In the genomic region with DNA sequence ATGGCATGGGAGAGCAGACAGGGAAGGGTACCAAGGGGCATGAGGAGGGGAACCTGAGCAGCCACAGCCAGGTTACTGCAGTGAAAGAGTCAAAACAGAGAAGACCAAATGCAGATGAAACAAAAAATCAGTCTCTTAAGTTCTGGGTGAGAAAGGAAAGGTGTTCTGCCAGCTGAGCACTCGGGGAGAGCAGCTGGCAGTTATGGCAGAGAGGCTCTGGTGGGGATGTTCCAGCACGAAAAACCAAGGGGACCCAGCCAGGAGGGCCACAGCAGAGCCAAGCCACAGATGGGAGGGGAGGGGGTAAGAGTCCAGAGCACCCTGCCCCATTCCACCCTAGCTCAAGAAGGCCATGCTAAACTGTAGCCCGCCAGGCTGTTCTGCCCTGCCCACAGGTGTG, we compare ENCODE assay signal across 22 cellular contexts. TPM values are rescaled to one million over a fixed set of nuclear protein-coding genes. Genes with fewer than 3 reads are reported as not detected.
DNase-seq lines count a peak whose midpoint lies in the region; ATAC-seq, FAIRE-seq and TF ChIP-seq lines count a peak whose summit lies in the region.
"Had no signal": no experiment of that assay in that cellular context is flagged by ENCODE, and none has a peak within 500 bp of the region (broad histone marks: within the 10 kb centered on the region; RNA-seq: fewer than 3 reads in every experiment).

No MANE protein-coding gene starts in this region.

- H3K4me3 ChIP-seq in HepG2 (replicated peaks in 1 of 3; ENCODE audit: insufficient read depth in 1 of 3, low read depth in 2 of 3, low read length in 3 of 3) (no peak overlapping the region), right lobe of liver (no peak overlapping the region)
- H3K4me3 ChIP-seq: thoracic aorta had no signal

- TF ChIP-seq POLR2A in HepG2 (IDR thresholded peaks at IDR 0.05; ENCODE audit: insufficient read depth in 1 of 2, low read depth in 2 of 2, low read length in 2 of 2) (no peak), right lobe of liver (IDR thresholded peaks at IDR 0.05) (no peak), erythroblast (IDR thresholded peaks at IDR 0.05; ENCODE audit: low read length) (no peak)

- H3K27ac ChIP-seq in HepG2 (ENCODE audit: extremely low read length, insufficient read depth, low read length) (no peak overlapping the region), right lobe of liver (no peak overlapping the region)
- H3K27ac ChIP-seq: thoracic aorta had no signal

- peaks cover 19% of the 10 kb centered on the region for H3K36me3 Mint-ChIP-seq in activated naive CD8-positive, alpha-beta T cell treated with anti-CD3 and anti-CD28 coated beads, Interleukin-2, amount 10 ng/mL, durations not matched to agents 7 days and 5 days
- peaks cover 31 to 60% (median 39%) of the 10 kb centered on the region in 3 donors for H3K36me3 Mint-ChIP-seq in immature natural killer cell
- peaks cover 42 to 72% of the 10 kb centered on the region in 2 donors for H3K36me3 Mint-ChIP-seq in stimulated activated naive B cell treated with anti-CD40 and anti-IgM and Interleukin-4, amounts not matched to agents 10 μg/mL and 1 μg/mL and 100 μg/mL, for 72 hours

- H3K4me1 Mint-ChIP-seq in activated naive CD8-positive, alpha-beta T cell treated with anti-CD3 and anti-CD28 coated beads, Interleukin-2, amount 10 ng/mL, durations not matched to agents 7 days and 5 days: peaks cover 16% of the 10 kb centered on the region
- H3K4me1 Mint-ChIP-seq in immature natural killer cell: peaks cover 20 to 30% of the 10 kb centered on the region in 2 donors
- H3K4me1 Mint-ChIP-seq in stimulated activated naive B cell treated with anti-CD40 and anti-IgM and Interleukin-4, amounts not matched to agents 10 μg/mL and 1 μg/mL and 100 μg/mL, for 72 hours: peaks cover 50 to 51% of the 10 kb centered on the region in 2 donors

- intact Hi-C loops in HepG2 (cut with micrococcal nuclease; ENCODE audit: unreplicated experiment): no loop called here
- intact Hi-C loops in right lobe of liver (cut with DNase I): no loop called here

- H3K27me3 Mint-ChIP-seq in activated naive CD8-positive, alpha-beta T cell treated with anti-CD3 and anti-CD28 coated beads, Interleukin-2, amount 10 ng/mL, durations not matched to agents 7 days and 5 days: no peaks in the 10 kb centered on the region
- H3K27me3 Mint-ChIP-seq in immature natural killer cell (ENCODE audit: low read depth in 3 of 3): peaks cover 0 to 31% (median 24%) of the 10 kb centered on the region in 3 donors
- H3K27me3 Mint-ChIP-seq in stimulated activated naive B cell treated with anti-CD40 and anti-IgM and Interleukin-4, amounts not matched to agents 10 μg/mL and 1 μg/mL and 100 μg/mL, for 72 hours: no peaks in the 10 kb centered on the region

- TF ChIP-seq EP300 in HepG2 (IDR thresholded peaks at IDR 0.05; ENCODE audit: low read depth in 2 of 2, low read length in 2 of 2) (no peak), HepG2 (CRISPR knock-in tag; IDR thresholded peaks at IDR 0.05; ENCODE audit: borderline replicate concordance) (no peak)

- no peaks in the 10 kb centered on the region for H3K9me3 Mint-ChIP-seq in activated naive CD8-positive, alpha-beta T cell treated with anti-CD3 and anti-CD28 coated beads, Interleukin-2, amount 10 ng/mL, durations not matched to agents 7 days and 5 days
- H3K9me3 Mint-ChIP-seq in immature natural killer cell: no peaks in the 10 kb centered on the region
- H3K9me3 Mint-ChIP-seq in stimulated activated naive B cell treated with anti-CD40 and anti-IgM and Interleukin-4, amounts not matched to agents 10 μg/mL and 1 μg/mL and 100 μg/mL, for 72 hours: no peaks in the 10 kb centered on the region
- H3K9me3 Mint-ChIP-seq: activated naive CD4-positive, alpha-beta T cell treated with anti-CD3 and anti-CD28 coated beads, Interleukin-2, amount 50 U/mL, for 72 hours had no signal

- no peak overlapping the region for H3K4me2 ChIP-seq in HepG2 (ENCODE audit: low read depth, low read length)

- peak overlapping the region; percentile 31 for H3K27ac Mint-ChIP-seq in activated naive CD8-positive, alpha-beta T cell treated with anti-CD3 and anti-CD28 coated beads, Interleukin-2, amount 10 ng/mL, durations not matched to agents 7 days and 5 days
- peak overlapping the region; percentile 0 to 93 (median 46) for H3K27ac Mint-ChIP-seq in immature natural killer cell
- peak overlapping the region; percentile 59 for H3K27ac Mint-ChIP-seq in stimulated activated naive B cell treated with anti-CD40 and anti-IgM and Interleukin-4, amounts not matched to agents 10 μg/mL and 1 μg/mL and 100 μg/mL, for 72 hours

- BruUV-seq in HepG2 (replicated peaks; lab: Mats Ljungman, UMichigan): no TSS peak

- TF ChIP-seq CTCF in HepG2 (CRISPR knock-in tag; IDR thresholded peaks at IDR 0.05) (no peak), right lobe of liver (IDR thresholded peaks at IDR 0.05) (no peak)

- TF ChIP-seq RAD21 in HepG2 (CRISPR knock-in tag; IDR thresholded peaks at IDR 0.05): no peak

- no peaks in the 10 kb centered on the region for H3K9me3 ChIP-seq in HepG2 (ENCODE audit: low read length)
- H3K9me3 ChIP-seq in right lobe of liver: no peaks in the 10 kb centered on the region
- H3K9me3 ChIP-seq: thoracic aorta had no signal

- CTCF ChIA-PET in HepG2 (lab: Yijun Ruan, JAX; ENCODE audit: low intra/inter-chr PET ratio, low total read pairs): no interaction called here

- POLR2A ChIA-PET in HepG2 (lab: Yijun Ruan, JAX): no interaction called here
- POLR2A ChIA-PET in activated naive CD8-positive, alpha-beta T cell treated with anti-CD3 and anti-CD28 coated beads, Interleukin-2, amount 10 ng/mL, durations not matched to agents 7 days and 5 days (lab: Charles Lee): no interaction called here

- H3K27me3 ChIP-seq in HepG2 (ENCODE audit: control insufficient read depth in 1 of 2, insufficient read depth in 2 of 2, low read length in 2 of 2) (no peaks in the 10 kb centered on the region), right lobe of liver (no peaks in the 10 kb centered on the region)

- 98% methylated on average over 3 of the region's 3 CpGs for WGBS in HepG2 (ENCODE audit: low lambda C conversion rate)
- 100% methylated on average over 2 of the region's 3 CpGs for WGBS in right lobe of liver (ENCODE audit: insufficient coverage, low coverage, low lambda C conversion rate, missing lambda C conversion rate)

- no peak overlapping the region for H2AFZ ChIP-seq in HepG2 (ENCODE audit: low read length)

- H3K4me1 ChIP-seq in HepG2 (ENCODE audit: insufficient read depth, low read length) (no peaks in the 10 kb centered on the region), right lobe of liver (no peaks in the 10 kb centered on the region)

- no peak; the same call in 2 of the 3 replicates for ATAC-seq in HepG2
- no peak for ATAC-seq in right lobe of liver
- no peak for ATAC-seq in activated naive CD8-positive, alpha-beta T cell treated with anti-CD3 and anti-CD28 coated beads, Interleukin-2, amount 10 ng/mL, durations not matched to agents 7 days and 5 days (ENCODE audit: low read depth)
- ATAC-seq in stimulated activated naive B cell treated with anti-CD40 and anti-IgM and Interleukin-4, amounts not matched to agents 10 μg/mL and 1 μg/mL and 100 μg/mL, for 72 hours (replicated peaks): no peak
- ATAC-seq in HG03108 (IDR thresholded peaks at IDR 0.05; ENCODE audit: unreplicated experiment): no peak
- ATAC-seq: activated naive CD4-positive, alpha-beta T cell treated with anti-CD3 and anti-CD28 coated beads, Interleukin-2, amount 50 U/mL, for 72 hours had no signal

- in situ Hi-C loops in HepG2 (cut with HindIII; ENCODE audit: extremely low pct_ligation_motif_present, low pct_unique_long_range_greater_than_20kb): no loop called here

- DNase-seq in HepG2 (ENCODE audit: low spot score) (no peak), right lobe of liver (no peak), immature natural killer cell (no peak), erythroblast (lab: John Stamatoyannopoulos, UW) (no peak), NOMO-1 treated with DMSO at 0.1 percent for 48 hours (lab: John Stamatoyannopoulos, UW; ENCODE audit: unreplicated experiment) (no peak)
- DNase-seq in activated naive CD8-positive, alpha-beta T cell treated with anti-CD3 and anti-CD28 coated beads, Interleukin-2, amount 10 ng/mL, durations not matched to agents 7 days and 5 days: no peak
- no peak for DNase-seq in stimulated activated naive B cell treated with anti-CD40 and anti-IgM and Interleukin-4, amounts not matched to agents 10 μg/mL and 1 μg/mL and 100 μg/mL, for 72 hours
- DNase-seq: activated CD4-positive, alpha-beta T cell treated with anti-CD3 and anti-CD28 coated beads for 48 hours; activated CD8-positive, alpha-beta memory T cell treated with anti-CD3 and anti-CD28 coated beads, Interleukin-2, amount 50 U/mL, for 48 hours; C1 segment of cervical spinal cord; foreskin melanocyte; GDM1; H7; KG1; NCI-H2029 treated with DMSO at 0.1 percent for 48 hours; NCI-H510A had no signal

- H3K79me2 ChIP-seq in HepG2 (ENCODE audit: insufficient read depth, low read length): no peaks in the 10 kb centered on the region

- H4K20me1 ChIP-seq in HepG2 (ENCODE audit: insufficient read depth, low read length): no peaks in the 10 kb centered on the region

- H3K9ac ChIP-seq in HepG2 (ENCODE audit: insufficient read depth, low read depth, low read length): no peak overlapping the region

- no peak overlapping the region for H3K4me3 Mint-ChIP-seq in activated naive CD8-positive, alpha-beta T cell treated with anti-CD3 and anti-CD28 coated beads, Interleukin-2, amount 10 ng/mL, durations not matched to agents 7 days and 5 days
- H3K4me3 Mint-ChIP-seq in immature natural killer cell: no peak overlapping the region
- no peak overlapping the region for H3K4me3 Mint-ChIP-seq in stimulated activated naive B cell treated with anti-CD40 and anti-IgM and Interleukin-4, amounts not matched to agents 10 μg/mL and 1 μg/mL and 100 μg/mL, for 72 hours

- H3K36me3 ChIP-seq in HepG2 (replicated peaks in 1 of 2; ENCODE audit: control insufficient read depth in 1 of 2, insufficient read depth in 2 of 2, low read length in 2 of 2) (peaks cover 53 to 86% of the 10 kb centered on the region in 2 experiments), right lobe of liver (peaks cover 0 to 59% (median 24%) of the 10 kb centered on the region in 4 donors)

- no peak for FAIRE-seq in HepG2 (lab: Jason Lieb, UNC)
- FAIRE-seq: bronchial epithelial cell, TTC549 had no signal

RNA-seq across cellular contexts. Expression of a gene that starts 31.7 kb away (rescaled TPM):
- total RNA-seq in HepG2 (2016; rRNA removed; fragmentation: Illumina TruSeq; extraction: Trizol) (not detected in 2 replicates), right lobe of liver (not detected)
- total RNA-seq in HepG2 (2016; cell fraction: cytosol; rRNA removed; fragmentation: Illumina TruSeq; extraction: Trizol; ENCODE audit: low read depth): not detected in 2 replicates
- total RNA-seq in HepG2 (2016; cell fraction: insoluble cytoplasmic fraction; rRNA removed; fragmentation: Illumina TruSeq; extraction: Trizol): not detected in 2 replicates
- not detected in 2 replicates for total RNA-seq in HepG2 (2016; cell fraction: membrane; rRNA removed; fragmentation: Illumina TruSeq; extraction: Trizol)
- not detected in 2 replicates for total RNA-seq in HepG2 (2016; cell fraction: nucleus; rRNA removed; fragmentation: Illumina TruSeq; extraction: Trizol)
- polyA plus RNA-seq in HepG2 (2011; rRNA removed) (0.37 TPM in 1 of 2 replicates, not detected in the other), immature natural killer cell (not detected)
- polyA plus RNA-seq in HepG2 (2011; cell fraction: cytosol; rRNA removed): not detected in 2 replicates
- not detected in 2 replicates for polyA plus RNA-seq in HepG2 (2011; cell fraction: nucleus; rRNA removed)
- polyA plus RNA-seq in HepG2 (2012): not detected in 2 replicates
- polyA plus RNA-seq in HepG2 (2016; cell fraction: cytosol; fragmentation: Illumina TruSeq; extraction: Trizol; ENCODE audit: low read depth): not detected in 2 replicates
- not detected in 2 replicates for polyA plus RNA-seq in HepG2 (2016; cell fraction: insoluble cytoplasmic fraction; fragmentation: Illumina TruSeq; extraction: Trizol; ENCODE audit: low read depth)
- not detected in 2 replicates for polyA plus RNA-seq in HepG2 (2016; cell fraction: membrane; fragmentation: Illumina TruSeq; extraction: Trizol; ENCODE audit: low read depth)
- not detected in 2 replicates for polyA plus RNA-seq in HepG2 (2016; cell fraction: nucleus; fragmentation: Illumina TruSeq; extraction: Trizol; ENCODE audit: insufficient read depth, low read depth)
- 0.78 TPM in 1 of 2 replicates, not detected in the other for polyA minus RNA-seq in HepG2 (2011; rRNA and poly(A)+ RNA removed; ENCODE audit: low replicate concordance)
- not detected in 2 replicates for polyA minus RNA-seq in HepG2 (2011; cell fraction: cytosol; rRNA and poly(A)+ RNA removed)
- polyA minus RNA-seq in HepG2 (2011; cell fraction: nucleus; rRNA and poly(A)+ RNA removed): not detected in 2 replicates
- total RNA-seq in activated naive CD8-positive, alpha-beta T cell treated with anti-CD3 and anti-CD28 coated beads, Interleukin-2, amount 10 ng/mL, durations not matched to agents 7 days and 5 days: not detected
- total RNA-seq: activated naive CD4-positive, alpha-beta T cell treated with anti-CD3 and anti-CD28 coated beads, Interleukin-2, amount 50 U/mL, for 72 hours; bronchial epithelial cell; epithelial cell of proximal tubule; H7; thoracic aorta had no signal
